Comparison of ENCODE assay signal across 16 cellular contexts in genomic region chr4:152676052-152676854, GRCh38. TPM values are rescaled to one million over a fixed set of nuclear protein-coding genes. Genes with fewer than 3 reads are reported as not detected.
DNase-seq lines count a peak whose midpoint lies in the region; ATAC-seq and TF ChIP-seq lines count a peak whose summit lies in the region.
"Had no signal": no experiment of that assay in that cellular context is flagged by ENCODE, and none has a peak within 500 bp of the region (broad histone marks: within the 10 kb centered on the region; RNA-seq: fewer than 3 reads in every experiment).

No MANE protein-coding gene starts in this region.

- POLR2A ChIA-PET in PC-3 (lab: Charles Lee; ENCODE audit: unreplicated experiment), result no interaction called here

- BruUV-seq in PC-3 (replicated peaks; lab: Mats Ljungman, UMichigan), result no TSS peak

- H3K27me3 ChIP-seq in PC-3 (ENCODE audit: low read length), result no peaks in the 10 kb centered on the region
- H3K27me3 ChIP-seq: upper lobe of right lung had no signal

- H3F3A ChIP-seq in PC-3 (ENCODE audit: low read length, unreplicated experiment), result no peaks in the 10 kb centered on the region

- H3K27ac Mint-ChIP-seq in stimulated activated naive CD8-positive, alpha-beta T cell treated with anti-CD3 and anti-CD28 coated beads, Interleukin-15, Interleukin-2, amounts not matched to agents 100 ng/mL and 50 ng/mL, for 24 hours, result peak overlapping the region; percentile 28
- H3K27ac Mint-ChIP-seq in stimulated activated naive CD8-positive, alpha-beta T cell treated with anti-CD3 and anti-CD28 coated beads, Interleukin-15, amount 100 ng/mL, for 72 hours, result no peak overlapping the region
- H3K27ac Mint-ChIP-seq in activated T-helper 1 cell treated with anti-CD3 and anti-CD28 coated beads, Interleukin-12 subunit alpha, Interleukin-12 subunit beta, Interleukin-2, Interleukin-4 antibody, amounts not matched to agents 30 ng/mL and 10 ng/mL and 1 ng/mL, durations not matched to agents 14 hours and 24 hours and 36 hours, result peak overlapping the region; percentile 38

- H3K9me2 ChIP-seq in PC-3 (replicated peaks; ENCODE audit: low read length), result no peaks in the 10 kb centered on the region

- peaks cover 56% of the 10 kb centered on the region for H3K4me1 Mint-ChIP-seq in stimulated activated naive CD8-positive, alpha-beta T cell treated with anti-CD3 and anti-CD28 coated beads, Interleukin-15, Interleukin-2, amounts not matched to agents 100 ng/mL and 50 ng/mL, for 24 hours (ENCODE audit: low read depth)
- H3K4me1 Mint-ChIP-seq in stimulated activated naive CD8-positive, alpha-beta T cell treated with anti-CD3 and anti-CD28 coated beads, Interleukin-15, amount 100 ng/mL, for 72 hours, result peaks cover 51% of the 10 kb centered on the region
- H3K4me1 Mint-ChIP-seq in activated T-helper 1 cell treated with anti-CD3 and anti-CD28 coated beads, Interleukin-12 subunit alpha, Interleukin-12 subunit beta, Interleukin-2, Interleukin-4 antibody, amounts not matched to agents 30 ng/mL and 10 ng/mL and 1 ng/mL, durations not matched to agents 14 hours and 24 hours and 36 hours (ENCODE audit: low read depth), result peaks cover 58% of the 10 kb centered on the region

- no peaks in the 10 kb centered on the region for H3K9me3 ChIP-seq in PC-3 (ENCODE audit: low read length)
- H3K9me3 ChIP-seq: HAP-1, upper lobe of right lung had no signal

- H3K4me1 ChIP-seq in PC-3 (ENCODE audit: insufficient read depth, low read length), result peaks cover 29% of the 10 kb centered on the region
- H3K4me1 ChIP-seq: upper lobe of right lung had no signal

- DNase-seq in stimulated activated naive CD8-positive, alpha-beta T cell treated with anti-CD3 and anti-CD28 coated beads, Interleukin-15, amount 100 ng/mL, for 72 hours, result no peak
- DNase-seq in activated T-helper 1 cell treated with anti-CD3 and anti-CD28 coated beads, Interleukin-12 subunit alpha, Interleukin-12 subunit beta, Interleukin-2, Interleukin-4 antibody, amounts not matched to agents 30 ng/mL and 10 ng/mL and 1 ng/mL, durations not matched to agents 14 hours and 24 hours and 36 hours (ENCODE audit: low spot score), result no peak
- DNase-seq in NCI-H526 (lab: John Stamatoyannopoulos, UW) (no peak), T1000 (lab: John Stamatoyannopoulos, UW) (no peak), PC-3 (no peak)
- no peak for DNase-seq in stimulated activated naive CD8-positive, alpha-beta T cell treated with anti-CD3 and anti-CD28 coated beads, Interleukin-15, Interleukin-2, amounts not matched to agents 100 U/mL and 50 U/mL, for 24 hours
- DNase-seq: amygdala; DMS79; foreskin melanocyte; kidney; naive thymus-derived CD8-positive, alpha-beta T cell; small intestine; upper lobe of right lung had no signal

- H3K36me3 ChIP-seq in PC-3 (ENCODE audit: low read depth, low read length), result no peaks in the 10 kb centered on the region
- H3K36me3 ChIP-seq: HAP-1, upper lobe of right lung had no signal

- H3K4me2 ChIP-seq in PC-3 (ENCODE audit: low read length), result no peak overlapping the region

- intact Hi-C loops in activated T-helper 1 cell treated with anti-CD3 and anti-CD28 coated beads, Interleukin-12 subunit alpha, Interleukin-12 subunit beta, Interleukin-2, Interleukin-4 antibody, amounts not matched to agents 30 ng/mL and 10 ng/mL and 1 ng/mL, durations not matched to agents 14 hours and 24 hours and 36 hours (cut with micrococcal nuclease), result no loop called here
- intact Hi-C loops in PC-3 (cut with micrococcal nuclease), result no loop called here

- H3K4me3 Mint-ChIP-seq in stimulated activated naive CD8-positive, alpha-beta T cell treated with anti-CD3 and anti-CD28 coated beads, Interleukin-15, Interleukin-2, amounts not matched to agents 100 ng/mL and 50 ng/mL, for 24 hours, result no peak overlapping the region
- no peak overlapping the region for H3K4me3 Mint-ChIP-seq in stimulated activated naive CD8-positive, alpha-beta T cell treated with anti-CD3 and anti-CD28 coated beads, Interleukin-15, amount 100 ng/mL, for 72 hours
- H3K4me3 Mint-ChIP-seq in activated T-helper 1 cell treated with anti-CD3 and anti-CD28 coated beads, Interleukin-12 subunit alpha, Interleukin-12 subunit beta, Interleukin-2, Interleukin-4 antibody, amounts not matched to agents 30 ng/mL and 10 ng/mL and 1 ng/mL, durations not matched to agents 14 hours and 24 hours and 36 hours, result no peak overlapping the region

- CTCF ChIA-PET in PC-3 (lab: Charles Lee), result no interaction called here

- no peaks in the 10 kb centered on the region for H4K20me1 ChIP-seq in PC-3 (ENCODE audit: low read length)

- no peaks in the 10 kb centered on the region for H3K9me3 Mint-ChIP-seq in stimulated activated naive CD8-positive, alpha-beta T cell treated with anti-CD3 and anti-CD28 coated beads, Interleukin-15, Interleukin-2, amounts not matched to agents 100 ng/mL and 50 ng/mL, for 24 hours
- H3K9me3 Mint-ChIP-seq in stimulated activated naive CD8-positive, alpha-beta T cell treated with anti-CD3 and anti-CD28 coated beads, Interleukin-15, amount 100 ng/mL, for 72 hours, result no peaks in the 10 kb centered on the region
- no peaks in the 10 kb centered on the region for H3K9me3 Mint-ChIP-seq in activated T-helper 1 cell treated with anti-CD3 and anti-CD28 coated beads, Interleukin-12 subunit alpha, Interleukin-12 subunit beta, Interleukin-2, Interleukin-4 antibody, amounts not matched to agents 30 ng/mL and 10 ng/mL and 1 ng/mL, durations not matched to agents 14 hours and 24 hours and 36 hours
- H3K9me3 Mint-ChIP-seq: naive thymus-derived CD8-positive, alpha-beta T cell had no signal

- ATAC-seq in stimulated activated naive CD8-positive, alpha-beta T cell treated with anti-CD3 and anti-CD28 coated beads, Interleukin-15, amount 100 ng/mL, for 72 hours, result no peak
- peak; percentile 35 for ATAC-seq in HG02642 (IDR thresholded peaks at IDR 0.05; ENCODE audit: poor library complexity, unreplicated experiment)
- ATAC-seq in stimulated activated naive CD8-positive, alpha-beta T cell treated with anti-CD3 and anti-CD28 coated beads, Interleukin-15, Interleukin-2, amounts not matched to agents 100 U/mL and 50 U/mL, for 24 hours, result no peak
- no peak for ATAC-seq in PC-3
- ATAC-seq: naive thymus-derived CD8-positive, alpha-beta T cell; upper lobe of right lung had no signal

- no peak overlapping the region for H3K27ac ChIP-seq in PC-3 (ENCODE audit: low read length)
- H3K27ac ChIP-seq: upper lobe of right lung had no signal

- no peaks in the 10 kb centered on the region for H3K27me3 Mint-ChIP-seq in stimulated activated naive CD8-positive, alpha-beta T cell treated with anti-CD3 and anti-CD28 coated beads, Interleukin-15, Interleukin-2, amounts not matched to agents 100 ng/mL and 50 ng/mL, for 24 hours
- H3K27me3 Mint-ChIP-seq in stimulated activated naive CD8-positive, alpha-beta T cell treated with anti-CD3 and anti-CD28 coated beads, Interleukin-15, amount 100 ng/mL, for 72 hours, result no peaks in the 10 kb centered on the region
- no peaks in the 10 kb centered on the region for H3K27me3 Mint-ChIP-seq in activated T-helper 1 cell treated with anti-CD3 and anti-CD28 coated beads, Interleukin-12 subunit alpha, Interleukin-12 subunit beta, Interleukin-2, Interleukin-4 antibody, amounts not matched to agents 30 ng/mL and 10 ng/mL and 1 ng/mL, durations not matched to agents 14 hours and 24 hours and 36 hours (ENCODE audit: insufficient read depth)
- H3K27me3 Mint-ChIP-seq: naive thymus-derived CD8-positive, alpha-beta T cell had no signal

- H3K4me3 ChIP-seq in PC-3 (ENCODE audit: low read length), result no peak overlapping the region
- H3K4me3 ChIP-seq: HAP-1, upper lobe of right lung had no signal

- no peak overlapping the region for H3K9ac ChIP-seq in PC-3 (ENCODE audit: low read length)

- no peak for TF ChIP-seq CTCF in PC-3 (conservative IDR thresholded peaks at IDR 0.05; ENCODE audit: low read depth, low read length)

- H3K36me3 Mint-ChIP-seq in stimulated activated naive CD8-positive, alpha-beta T cell treated with anti-CD3 and anti-CD28 coated beads, Interleukin-15, Interleukin-2, amounts not matched to agents 100 ng/mL and 50 ng/mL, for 24 hours (ENCODE audit: low read depth), result peaks cover 5% of the 10 kb centered on the region
- peaks cover 15% of the 10 kb centered on the region for H3K36me3 Mint-ChIP-seq in activated T-helper 1 cell treated with anti-CD3 and anti-CD28 coated beads, Interleukin-12 subunit alpha, Interleukin-12 subunit beta, Interleukin-2, Interleukin-4 antibody, amounts not matched to agents 30 ng/mL and 10 ng/mL and 1 ng/mL, durations not matched to agents 14 hours and 24 hours and 36 hours (ENCODE audit: low read depth)

- H3K79me2 ChIP-seq in PC-3 (ENCODE audit: low read length), result 0 out of 2 replicates have a peak, but pooled peaks cover 6% of the 10 kb centered on the region

- H2AFZ ChIP-seq in PC-3 (ENCODE audit: low read length), result no peak overlapping the region

RNA-seq across cellular contexts. Expression of gene TMEM154, which starts 3.5 kb away (rescaled TPM):
- 13.0 and 13.3 TPM in 2 replicates for total RNA-seq in activated T-helper 1 cell treated with anti-CD3 and anti-CD28 coated beads, Interleukin-12 subunit alpha, Interleukin-12 subunit beta, Interleukin-2, Interleukin-4 antibody, amounts not matched to agents 30 ng/mL and 10 ng/mL and 1 ng/mL, durations not matched to agents 14 hours and 24 hours and 36 hours
- total RNA-seq in PC-3 (2014; rRNA removed), result 3.6 and 8.1 TPM in 2 replicates

Comparison
In these comparisons a context has a peak if more than half of its experiments do, and no peak if none do; other contexts are left out.
1. H3K27ac Mint-ChIP-seq: peak in stimulated activated naive CD8-positive, alpha-beta T cell treated with anti-CD3 and anti-CD28 coated beads, Interleukin-15, Interleukin-2, amounts not matched to agents 100 ng/mL and 50 ng/mL, for 24 hours (single experiment) and activated T-helper 1 cell treated with anti-CD3 and anti-CD28 coated beads, Interleukin-12 subunit alpha, Interleukin-12 subunit beta, Interleukin-2, Interleukin-4 antibody, amounts not matched to agents 30 ng/mL and 10 ng/mL and 1 ng/mL, durations not matched to agents 14 hours and 24 hours and 36 hours (single experiment); none in stimulated activated naive CD8-positive, alpha-beta T cell treated with anti-CD3 and anti-CD28 coated beads, Interleukin-15, amount 100 ng/mL, for 72 hours (0 of 2).